Comparison of ENCODE assay signal across 9 cellular contexts in genomic region chr10:103504181-103504783, GRCh38. TPM values are rescaled to one million over a fixed set of nuclear protein-coding genes. Genes with fewer than 3 reads are reported as not detected.
DNase-seq lines count a peak whose midpoint lies in the region; ATAC-seq and TF ChIP-seq lines count a peak whose summit lies in the region.
"Had no signal": no experiment of that assay in that cellular context is flagged by ENCODE, and none has a peak within 500 bp of the region (broad histone marks: within the 10 kb centered on the region; RNA-seq: fewer than 3 reads in every experiment).

No MANE protein-coding gene starts in this region.

- peaks cover 13 to 53% (median 22%) of the 10 kb centered on the region in 10 experiments for H3K4me1 ChIP-seq in BLaER1 treated with 17β-estradiol and CSF1 and Interleukin-3, amounts not matched to agents 10 nM and 100 nM

- no peaks in the 10 kb centered on the region for H3K36me3 Mint-ChIP-seq in activated CD4-positive, alpha-beta memory T cell treated with anti-CD3 and anti-CD28 coated beads, Interleukin-2, amount 10 ng/mL, durations not matched to agents 7 days and 5 days (ENCODE audit: low read depth)
- no peaks in the 10 kb centered on the region for H3K36me3 Mint-ChIP-seq in glutamatergic neuron (ENCODE audit: unreplicated experiment)
- H3K36me3 Mint-ChIP-seq in stimulated activated naive CD8-positive, alpha-beta T cell treated with anti-CD3 and anti-CD28 coated beads, Interleukin-15, Interleukin-2, amounts not matched to agents 100 ng/mL and 50 ng/mL, for 24 hours (ENCODE audit: low read depth) = no peaks in the 10 kb centered on the region

- DNase-seq in HS-5 (ENCODE audit: low read depth) (peak; percentile 88), glutamatergic neuron (no peak), DMS153 treated with DMSO at 0.1 percent for 48 hours (lab: John Stamatoyannopoulos, UW; ENCODE audit: unreplicated experiment) (no peak), ecto neural progenitor cell (ENCODE audit: low spot score) (no peak)
- peak; percentile 66 for DNase-seq in activated CD4-positive, alpha-beta memory T cell treated with anti-CD3 and anti-CD28 coated beads, Interleukin-2, amount 10 ng/mL, durations not matched to agents 7 days and 5 days

- H3K4me3 ChIP-seq in BLaER1 treated with 17β-estradiol and CSF1 and Interleukin-3, amounts not matched to agents 10 nM and 100 nM = no peak overlapping the region
- H3K4me3 ChIP-seq: ascending aorta had no signal

- no peaks in the 10 kb centered on the region for H3K36me3 ChIP-seq in BLaER1 treated with 17β-estradiol and CSF1 and Interleukin-3, amounts not matched to agents 10 nM and 100 nM
- H3K36me3 ChIP-seq: ascending aorta had no signal

- no peak for ATAC-seq in HG03354 (IDR thresholded peaks at IDR 0.05; ENCODE audit: poor library complexity, severe bottlenecking, unreplicated experiment)

- H3K9ac ChIP-seq in BLaER1 treated with 17β-estradiol and CSF1 and Interleukin-3, amounts not matched to agents 10 nM and 100 nM = no peak overlapping the region

- peaks cover 36% of the 10 kb centered on the region for H3K4me1 Mint-ChIP-seq in activated CD4-positive, alpha-beta memory T cell treated with anti-CD3 and anti-CD28 coated beads, Interleukin-2, amount 10 ng/mL, durations not matched to agents 7 days and 5 days
- peaks cover 27% of the 10 kb centered on the region for H3K4me1 Mint-ChIP-seq in glutamatergic neuron (ENCODE audit: low read depth, unreplicated experiment)
- H3K4me1 Mint-ChIP-seq in stimulated activated naive CD8-positive, alpha-beta T cell treated with anti-CD3 and anti-CD28 coated beads, Interleukin-15, Interleukin-2, amounts not matched to agents 100 ng/mL and 50 ng/mL, for 24 hours (ENCODE audit: low read depth) = peaks cover 27% of the 10 kb centered on the region

- H3K9me3 ChIP-seq in BLaER1 treated with 17β-estradiol and CSF1 and Interleukin-3, amounts not matched to agents 10 nM and 100 nM (replicated peaks in 1 of 11) = no peaks in the 10 kb centered on the region
- H3K9me3 ChIP-seq: ascending aorta had no signal

- CTCF ChIA-PET in activated CD4-positive, alpha-beta memory T cell treated with anti-CD3 and anti-CD28 coated beads, Interleukin-2, amount 10 ng/mL, durations not matched to agents 7 days and 5 days (lab: Charles Lee) = interaction anchor here (0.7 to 1.4 kb wide), 2 partner anchors 9 to 39 kb away, joined by 3 to 5 read pairs; no protein-coding TSS in a partner anchor

- TF ChIP-seq CTCF in glutamatergic neuron (IDR thresholded peaks at IDR 0.05; ENCODE audit: partially characterized antibody, unreplicated experiment) = no peak

- POLR2A ChIA-PET in activated CD4-positive, alpha-beta memory T cell treated with anti-CD3 and anti-CD28 coated beads, Interleukin-2, amount 10 ng/mL, durations not matched to agents 7 days and 5 days (lab: Charles Lee) = interaction anchor here (1.0 to 3.4 kb wide), 2 partner anchors 11 to 187 kb away, joined by 3 to 13 read pairs; partner anchors contain the start of gene NEURL1

- peak overlapping the region; percentile 41 to 61 (median 54) for H3K4me2 ChIP-seq in BLaER1 treated with 17β-estradiol and CSF1 and Interleukin-3, amounts not matched to agents 10 nM and 100 nM

- peaks cover 68% of the 10 kb centered on the region for H3K27me3 Mint-ChIP-seq in activated CD4-positive, alpha-beta memory T cell treated with anti-CD3 and anti-CD28 coated beads, Interleukin-2, amount 10 ng/mL, durations not matched to agents 7 days and 5 days
- peaks cover 11% of the 10 kb centered on the region for H3K27me3 Mint-ChIP-seq in glutamatergic neuron (ENCODE audit: unreplicated experiment)
- peaks cover 66% of the 10 kb centered on the region for H3K27me3 Mint-ChIP-seq in stimulated activated naive CD8-positive, alpha-beta T cell treated with anti-CD3 and anti-CD28 coated beads, Interleukin-15, Interleukin-2, amounts not matched to agents 100 ng/mL and 50 ng/mL, for 24 hours

- H3K4me3 Mint-ChIP-seq in activated CD4-positive, alpha-beta memory T cell treated with anti-CD3 and anti-CD28 coated beads, Interleukin-2, amount 10 ng/mL, durations not matched to agents 7 days and 5 days = no peak overlapping the region
- H3K4me3 Mint-ChIP-seq in glutamatergic neuron (ENCODE audit: unreplicated experiment) = no peak overlapping the region
- peak overlapping the region; percentile 27 for H3K4me3 Mint-ChIP-seq in stimulated activated naive CD8-positive, alpha-beta T cell treated with anti-CD3 and anti-CD28 coated beads, Interleukin-15, Interleukin-2, amounts not matched to agents 100 ng/mL and 50 ng/mL, for 24 hours

- peak overlapping the region; percentile 0 for H3K27ac Mint-ChIP-seq in activated CD4-positive, alpha-beta memory T cell treated with anti-CD3 and anti-CD28 coated beads, Interleukin-2, amount 10 ng/mL, durations not matched to agents 7 days and 5 days
- peak overlapping the region; percentile 1 for H3K27ac Mint-ChIP-seq in glutamatergic neuron (ENCODE audit: unreplicated experiment)
- peak overlapping the region; percentile 64 for H3K27ac Mint-ChIP-seq in stimulated activated naive CD8-positive, alpha-beta T cell treated with anti-CD3 and anti-CD28 coated beads, Interleukin-15, Interleukin-2, amounts not matched to agents 100 ng/mL and 50 ng/mL, for 24 hours

- H3K27ac ChIP-seq in BLaER1 treated with 17β-estradiol and CSF1 and Interleukin-3, amounts not matched to agents 10 nM and 100 nM = no peak overlapping the region
- H3K27ac ChIP-seq: ascending aorta had no signal

- H3K27me3 ChIP-seq in BLaER1 treated with 17β-estradiol and CSF1 and Interleukin-3, amounts not matched to agents 10 nM and 100 nM = peaks cover 0 to 5% (median 0%) of the 10 kb centered on the region in 11 experiments; a peak in 1 of 22 replicates
- H3K27me3 ChIP-seq: ascending aorta had no signal

- no peaks in the 10 kb centered on the region for H4K20me1 ChIP-seq in BLaER1 treated with 17β-estradiol and CSF1 and Interleukin-3, amounts not matched to agents 10 nM and 100 nM

- no peaks in the 10 kb centered on the region for H3K9me3 Mint-ChIP-seq in activated CD4-positive, alpha-beta memory T cell treated with anti-CD3 and anti-CD28 coated beads, Interleukin-2, amount 10 ng/mL, durations not matched to agents 7 days and 5 days
- H3K9me3 Mint-ChIP-seq in glutamatergic neuron (ENCODE audit: unreplicated experiment) = peaks cover 2% of the 10 kb centered on the region
- H3K9me3 Mint-ChIP-seq in stimulated activated naive CD8-positive, alpha-beta T cell treated with anti-CD3 and anti-CD28 coated beads, Interleukin-15, Interleukin-2, amounts not matched to agents 100 ng/mL and 50 ng/mL, for 24 hours = no peaks in the 10 kb centered on the region

RNA-seq across cellular contexts. Expression of gene NEURL1, which starts 10.8 kb away (rescaled TPM):
- 1 to 10 TPM in 1 of 2 experiments, under 1 TPM in 1; 0.98 to 1.1 TPM for total RNA-seq in activated CD4-positive, alpha-beta memory T cell treated with anti-CD3 and anti-CD28 coated beads, Interleukin-2, amount 10 ng/mL, durations not matched to agents 7 days and 5 days
- total RNA-seq in glutamatergic neuron (ENCODE audit: unreplicated experiment) = 3.1 TPM
- total RNA-seq: ascending aorta had no signal

RNA-seq across cellular contexts. Expression of gene CALHM3, which starts 25.2 kb away (rescaled TPM):
- under 1 TPM; 0.48 to 0.53 TPM for total RNA-seq in activated CD4-positive, alpha-beta memory T cell treated with anti-CD3 and anti-CD28 coated beads, Interleukin-2, amount 10 ng/mL, durations not matched to agents 7 days and 5 days
- not detected for total RNA-seq in glutamatergic neuron (ENCODE audit: unreplicated experiment)
- total RNA-seq: ascending aorta had no signal

RNA-seq across cellular contexts. Expression of gene CALHM1, which starts 45.6 kb away (rescaled TPM):
- total RNA-seq in activated CD4-positive, alpha-beta memory T cell treated with anti-CD3 and anti-CD28 coated beads, Interleukin-2, amount 10 ng/mL, durations not matched to agents 7 days and 5 days = under 1 TPM; 0.58 to 0.73 TPM
- not detected for total RNA-seq in glutamatergic neuron (ENCODE audit: unreplicated experiment)
- total RNA-seq: ascending aorta had no signal

RNA-seq across cellular contexts. Expression of gene CALHM2, which starts 52.1 kb away (rescaled TPM):
- 100 to 1,000 TPM; 135 to 138 TPM for total RNA-seq in activated CD4-positive, alpha-beta memory T cell treated with anti-CD3 and anti-CD28 coated beads, Interleukin-2, amount 10 ng/mL, durations not matched to agents 7 days and 5 days
- 0.44 TPM for total RNA-seq in glutamatergic neuron (ENCODE audit: unreplicated experiment)

Comparison
In these comparisons a context has a peak if more than half of its experiments do, and no peak if none do; other contexts are left out.
1. DNase-seq: peak in HS-5 (single experiment) and activated CD4-positive, alpha-beta memory T cell treated with anti-CD3 and anti-CD28 coated beads, Interleukin-2, amount 10 ng/mL, durations not matched to agents 7 days and 5 days (single experiment); none in glutamatergic neuron (single experiment), DMS153 treated with DMSO at 0.1 percent for 48 hours (single experiment) and ecto neural progenitor cell (single experiment).
2. H3K27ac Mint-ChIP-seq: peak in every context shown above with its lines; median percentile 64 in stimulated activated naive CD8-positive, alpha-beta T cell treated with anti-CD3 and anti-CD28 coated beads, Interleukin-15, Interleukin-2, amounts not matched to agents 100 ng/mL and 50 ng/mL, for 24 hours; 1 in glutamatergic neuron; 0 in activated CD4-positive, alpha-beta memory T cell treated with anti-CD3 and anti-CD28 coated beads, Interleukin-2, amount 10 ng/mL, durations not matched to agents 7 days and 5 days.